In the genomic region with DNA sequence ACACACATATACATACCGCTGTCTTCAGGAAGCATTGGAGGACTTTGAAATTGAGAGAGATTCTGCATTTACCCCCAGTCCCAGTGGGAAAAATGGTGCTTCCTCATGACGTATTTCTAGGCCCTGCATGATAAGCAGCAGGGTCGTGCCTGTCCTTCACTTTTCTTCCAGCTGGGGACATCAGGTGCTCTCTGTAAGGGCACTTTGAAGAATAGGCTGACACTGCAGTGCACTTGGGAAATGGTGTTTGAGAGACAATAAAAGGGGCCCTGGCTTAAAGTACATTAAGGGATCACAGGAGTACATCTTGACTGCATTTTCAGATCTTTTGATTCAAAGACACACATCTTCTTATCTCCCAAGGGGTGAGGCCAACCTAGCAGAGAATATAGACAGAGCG, we compare ENCODE assay signal across 1 cellular context.
TF ChIP-seq lines count a peak whose summit lies in the region.

No MANE protein-coding gene starts in this region.

TF ChIP-seq in HCT116, 20 proteins besides CTCF, POLR2A, EP300 and RAD21 (continued from another document):
- TF ChIP-seq, protein P1, sequence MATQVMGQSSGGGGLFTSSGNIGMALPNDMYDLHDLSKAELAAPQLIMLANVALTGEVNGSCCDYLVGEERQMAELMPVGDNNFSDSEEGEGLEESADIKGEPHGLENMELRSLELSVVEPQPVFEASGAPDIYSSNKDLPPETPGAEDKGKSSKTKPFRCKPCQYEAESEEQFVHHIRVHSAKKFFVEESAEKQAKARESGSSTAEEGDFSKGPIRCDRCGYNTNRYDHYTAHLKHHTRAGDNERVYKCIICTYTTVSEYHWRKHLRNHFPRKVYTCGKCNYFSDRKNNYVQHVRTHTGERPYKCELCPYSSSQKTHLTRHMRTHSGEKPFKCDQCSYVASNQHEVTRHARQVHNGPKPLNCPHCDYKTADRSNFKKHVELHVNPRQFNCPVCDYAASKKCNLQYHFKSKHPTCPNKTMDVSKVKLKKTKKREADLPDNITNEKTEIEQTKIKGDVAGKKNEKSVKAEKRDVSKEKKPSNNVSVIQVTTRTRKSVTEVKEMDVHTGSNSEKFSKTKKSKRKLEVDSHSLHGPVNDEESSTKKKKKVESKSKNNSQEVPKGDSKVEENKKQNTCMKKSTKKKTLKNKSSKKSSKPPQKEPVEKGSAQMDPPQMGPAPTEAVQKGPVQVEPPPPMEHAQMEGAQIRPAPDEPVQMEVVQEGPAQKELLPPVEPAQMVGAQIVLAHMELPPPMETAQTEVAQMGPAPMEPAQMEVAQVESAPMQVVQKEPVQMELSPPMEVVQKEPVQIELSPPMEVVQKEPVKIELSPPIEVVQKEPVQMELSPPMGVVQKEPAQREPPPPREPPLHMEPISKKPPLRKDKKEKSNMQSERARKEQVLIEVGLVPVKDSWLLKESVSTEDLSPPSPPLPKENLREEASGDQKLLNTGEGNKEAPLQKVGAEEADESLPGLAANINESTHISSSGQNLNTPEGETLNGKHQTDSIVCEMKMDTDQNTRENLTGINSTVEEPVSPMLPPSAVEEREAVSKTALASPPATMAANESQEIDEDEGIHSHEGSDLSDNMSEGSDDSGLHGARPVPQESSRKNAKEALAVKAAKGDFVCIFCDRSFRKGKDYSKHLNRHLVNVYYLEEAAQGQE (IDR thresholded peaks at IDR 0.05; ENCODE audit: low read depth) = no peak
- no peak for TF ChIP-seq EZH2phosphoT487 (IDR thresholded peaks at IDR 0.05; ENCODE audit: borderline replicate concordance)
- no peak for TF ChIP-seq TCF7L2 (IDR thresholded peaks at IDR 0.05; ENCODE audit: borderline replicate concordance, extremely low read depth, insufficient read depth, insufficient read length)
- TF ChIP-seq CBX3 (IDR thresholded peaks at IDR 0.05; ENCODE audit: low read depth) = no peak
- TF ChIP-seq SRF (IDR thresholded peaks at IDR 0.05; ENCODE audit: low read depth) = no peak
- TF ChIP-seq, protein P2, sequence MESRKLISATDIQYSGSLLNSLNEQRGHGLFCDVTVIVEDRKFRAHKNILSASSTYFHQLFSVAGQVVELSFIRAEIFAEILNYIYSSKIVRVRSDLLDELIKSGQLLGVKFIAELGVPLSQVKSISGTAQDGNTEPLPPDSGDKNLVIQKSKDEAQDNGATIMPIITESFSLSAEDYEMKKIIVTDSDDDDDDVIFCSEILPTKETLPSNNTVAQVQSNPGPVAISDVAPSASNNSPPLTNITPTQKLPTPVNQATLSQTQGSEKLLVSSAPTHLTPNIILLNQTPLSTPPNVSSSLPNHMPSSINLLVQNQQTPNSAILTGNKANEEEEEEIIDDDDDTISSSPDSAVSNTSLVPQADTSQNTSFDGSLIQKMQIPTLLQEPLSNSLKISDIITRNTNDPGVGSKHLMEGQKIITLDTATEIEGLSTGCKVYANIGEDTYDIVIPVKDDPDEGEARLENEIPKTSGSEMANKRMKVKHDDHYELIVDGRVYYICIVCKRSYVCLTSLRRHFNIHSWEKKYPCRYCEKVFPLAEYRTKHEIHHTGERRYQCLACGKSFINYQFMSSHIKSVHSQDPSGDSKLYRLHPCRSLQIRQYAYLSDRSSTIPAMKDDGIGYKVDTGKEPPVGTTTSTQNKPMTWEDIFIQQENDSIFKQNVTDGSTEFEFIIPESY (IDR thresholded peaks at IDR 0.05; ENCODE audit: extremely low read depth, insufficient replicate concordance, low read length) = no peak
- no peak for TF ChIP-seq CEBPB (IDR thresholded peaks at IDR 0.05; ENCODE audit: low read depth)
